In genomic region chr1:214184992-214185391, GRCh38 we compare ENCODE assay signal across 28 cellular contexts.
"Had no signal": no experiment of that assay in that cellular context is flagged by ENCODE, and none has a peak within 500 bp of the region (broad histone marks: within the 10 kb centered on the region; RNA-seq: fewer than 3 reads in every experiment).

No MANE protein-coding gene starts in this region.

- FAIRE-seq: endometrium, endothelial cell of umbilical vein, frontal cortex had no signal

- ATAC-seq: activated CD4-positive, alpha-beta T cell treated with anti-CD3 and anti-CD28 coated beads for 36 hours; activated CD8-positive, alpha-beta memory T cell treated with anti-CD3 and anti-CD28 coated beads, Interleukin-2, amount 10 ng/mL, durations not matched to agents 7 days and 5 days; activated CD8-positive, alpha-beta T cell treated with anti-CD3 and anti-CD28 coated beads, Interleukin-2, amount 10 ng/mL, durations not matched to agents 7 days and 5 days; activated naive CD8-positive, alpha-beta T cell treated with anti-CD3 and anti-CD28 coated beads, Interleukin-2, amount 50 U/mL, for 24 hours; heart left ventricle had no signal

- DNase-seq: activated CD4-positive, alpha-beta memory T cell treated with anti-CD3 and anti-CD28 coated beads for 36 hours; activated CD4-positive, alpha-beta T cell treated with anti-CD3 and anti-CD28 coated beads for 36 hours; activated CD4-positive, alpha-beta T cell treated with anti-CD3 and anti-CD28 coated beads, Interleukin-2, amount 10 ng/mL, durations not matched to agents 24 days and 14 days; activated CD4-positive, CD25-positive, alpha-beta regulatory T cell; activated CD4-positive, CD25-positive, alpha-beta regulatory T cell treated with anti-CD3 and anti-CD28 coated beads, Interleukin-2, amount 50 U/mL, for 72 hours; activated CD8-positive, alpha-beta memory T cell treated with anti-CD3 and anti-CD28 coated beads, Interleukin-2, amount 10 ng/mL, durations not matched to agents 7 days and 5 days; activated CD8-positive, alpha-beta memory T cell treated with anti-CD3 and anti-CD28 coated beads, Interleukin-2, amount 50 U/mL, for 4 hours; activated CD8-positive, alpha-beta T cell treated with anti-CD3 and anti-CD28 coated beads, Interleukin-2, amount 10 ng/mL, durations not matched to agents 7 days and 5 days; activated effector memory CD4-positive, alpha-beta T cell treated with anti-CD3 and anti-CD28 coated beads, Interleukin-2, amount 50 U/mL, for 16 hours; activated naive CD4-positive, alpha-beta T cell treated with anti-CD3 and anti-CD28 coated beads for 36 hours; activated naive CD8-positive, alpha-beta T cell treated with anti-CD3 and anti-CD28 coated beads for 36 hours; activated naive CD8-positive, alpha-beta T cell treated with anti-CD3 and anti-CD28 coated beads, Interleukin-2, amount 50 U/mL, for 24 hours; activated T-cell treated with anti-CD3 and anti-CD28 coated beads, Interleukin-2, amount 50 U/mL, for 1 hour; activated T-cell treated with anti-CD3 and anti-CD28 coated beads, Interleukin-2, amount 50 U/mL, for 48 hours; adrenal gland; amygdala; aorta; central memory CD4-positive, alpha-beta T cell; cerebellar nuclear complex; colonic mucosa; effector CD8-positive, alpha-beta T cell; esophagus squamous epithelium; glutamatergic neuron; heart left ventricle; T-helper 2 cell had no signal
